In the genomic region with DNA sequence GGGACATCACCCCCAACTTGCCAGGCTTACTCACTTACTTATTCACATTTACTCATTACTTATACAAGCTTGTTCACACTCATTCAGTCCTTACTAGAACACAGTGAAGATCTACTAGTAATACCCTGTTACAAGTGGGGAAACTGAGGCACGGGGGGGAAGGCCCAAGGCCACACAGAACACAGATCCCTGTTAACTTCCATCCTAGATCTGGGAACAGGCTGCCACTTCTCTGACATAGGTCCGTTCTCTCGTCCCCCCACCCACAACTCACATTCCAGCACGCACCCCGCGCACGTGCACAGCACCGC, we compare ENCODE assay signal across 9 cellular contexts. TPM values are rescaled to one million over a fixed set of nuclear protein-coding genes. Genes with fewer than 3 reads are reported as not detected.
A peak's percentile ranks its signal among the peaks of the same experiment; 100 is the strongest.
DNase-seq lines count a peak whose midpoint lies in the region; TF ChIP-seq lines count a peak whose summit lies in the region.
"Had no signal": no experiment of that assay in that cellular context is flagged by ENCODE, and none has a peak within 500 bp of the region (broad histone marks: within the 10 kb centered on the region; RNA-seq: fewer than 3 reads in every experiment).

No MANE protein-coding gene starts in this region.

- peaks cover 45 to 73% (median 71%) of the 10 kb centered on the region in 4 donors for H3K4me1 ChIP-seq in stomach

- H3K27ac Mint-ChIP-seq in activated CD4-positive, alpha-beta T cell treated with anti-CD3 and anti-CD28 coated beads, Interleukin-2, amount 10 ng/mL, durations not matched to agents 7 days and 5 days: no peak overlapping the region
- H3K27ac Mint-ChIP-seq in activated T-helper 1 cell treated with anti-CD3 and anti-CD28 coated beads, Interleukin-12 subunit alpha, Interleukin-12 subunit beta, Interleukin-2, Interleukin-4 antibody, amounts not matched to agents 30 ng/mL and 10 ng/mL and 1 ng/mL, durations not matched to agents 14 hours and 24 hours and 36 hours: peak overlapping the region; percentile 12

- H3K4me1 Mint-ChIP-seq in activated CD4-positive, alpha-beta T cell treated with anti-CD3 and anti-CD28 coated beads, Interleukin-2, amount 10 ng/mL, durations not matched to agents 7 days and 5 days: peaks cover 28% of the 10 kb centered on the region
- H3K4me1 Mint-ChIP-seq in activated T-helper 1 cell treated with anti-CD3 and anti-CD28 coated beads, Interleukin-12 subunit alpha, Interleukin-12 subunit beta, Interleukin-2, Interleukin-4 antibody, amounts not matched to agents 30 ng/mL and 10 ng/mL and 1 ng/mL, durations not matched to agents 14 hours and 24 hours and 36 hours (ENCODE audit: low read depth): peaks cover 13% of the 10 kb centered on the region

- H3K4me3 ChIP-seq in iPS-11a (ENCODE audit: low read depth, low read length) (peak overlapping the region; percentile 21), stomach (peak overlapping the region; percentile 30 to 49 (median 40))

- H3K27me3 ChIP-seq in stomach: peaks cover 0 to 72% (median 24%) of the 10 kb centered on the region in 3 donors

- no peak for TF ChIP-seq POLR2A in stomach (IDR thresholded peaks at IDR 0.05)

- DNase-seq in activated CD4-positive, alpha-beta T cell treated with anti-CD3 and anti-CD28 coated beads, Interleukin-2, amount 10 ng/mL, durations not matched to agents 7 days and 5 days: no peak
- no peak for DNase-seq in activated CD4-positive, alpha-beta T cell treated with anti-CD3 and anti-CD28 coated beads, Interleukin-2, amount 50 U/mL, for 1 hour
- DNase-seq in activated T-helper 1 cell treated with anti-CD3 and anti-CD28 coated beads, Interleukin-12 subunit alpha, Interleukin-12 subunit beta, Interleukin-2, Interleukin-4 antibody, amounts not matched to agents 30 ng/mL and 10 ng/mL and 1 ng/mL, durations not matched to agents 14 hours and 24 hours and 36 hours (ENCODE audit: low spot score): no peak
- DNase-seq in stomach: no peak
- DNase-seq in activated gamma-delta T cell treated with Interleukin-2 at 50 U/mL for 16 hours: no peak
- no peak for DNase-seq in LoVo (ENCODE audit: low spot score)
- no peak for DNase-seq in NCI-H82 treated with DMSO at 0.1 percent for 48 hours (lab: John Stamatoyannopoulos, UW; ENCODE audit: unreplicated experiment)

- peaks cover 0 to 4% (median 0%) of the 10 kb centered on the region in 4 donors for H3K36me3 ChIP-seq in stomach

- 5 to 22% (median 8%) methylated on average over 8 of the region's 8 CpGs for WGBS in stomach, 5 donors

- TF ChIP-seq EP300 in stomach (IDR thresholded peaks at IDR 0.05): no peak

- H3K4me3 Mint-ChIP-seq in activated CD4-positive, alpha-beta T cell treated with anti-CD3 and anti-CD28 coated beads, Interleukin-2, amount 10 ng/mL, durations not matched to agents 7 days and 5 days: peak overlapping the region; percentile 62
- H3K4me3 Mint-ChIP-seq in activated T-helper 1 cell treated with anti-CD3 and anti-CD28 coated beads, Interleukin-12 subunit alpha, Interleukin-12 subunit beta, Interleukin-2, Interleukin-4 antibody, amounts not matched to agents 30 ng/mL and 10 ng/mL and 1 ng/mL, durations not matched to agents 14 hours and 24 hours and 36 hours: peak overlapping the region; percentile 80

- H3K27me3 Mint-ChIP-seq in activated CD4-positive, alpha-beta T cell treated with anti-CD3 and anti-CD28 coated beads, Interleukin-2, amount 10 ng/mL, durations not matched to agents 7 days and 5 days: peaks cover 48% of the 10 kb centered on the region
- H3K27me3 Mint-ChIP-seq in activated T-helper 1 cell treated with anti-CD3 and anti-CD28 coated beads, Interleukin-12 subunit alpha, Interleukin-12 subunit beta, Interleukin-2, Interleukin-4 antibody, amounts not matched to agents 30 ng/mL and 10 ng/mL and 1 ng/mL, durations not matched to agents 14 hours and 24 hours and 36 hours (ENCODE audit: insufficient read depth): peaks cover 39% of the 10 kb centered on the region

- CTCF ChIA-PET in activated CD4-positive, alpha-beta T cell treated with anti-CD3 and anti-CD28 coated beads, Interleukin-2, amount 10 ng/mL, durations not matched to agents 7 days and 5 days (lab: Charles Lee): interaction anchor here (0.6 to 2.8 kb wide), 55 partner anchors 10 to 561 kb away, joined by 3 to 74 read pairs (median 6); a partner anchor contains a TSS

- H3K36me3 Mint-ChIP-seq in activated CD4-positive, alpha-beta T cell treated with anti-CD3 and anti-CD28 coated beads, Interleukin-2, amount 10 ng/mL, durations not matched to agents 7 days and 5 days (ENCODE audit: low read depth): no peaks in the 10 kb centered on the region
- no peaks in the 10 kb centered on the region for H3K36me3 Mint-ChIP-seq in activated T-helper 1 cell treated with anti-CD3 and anti-CD28 coated beads, Interleukin-12 subunit alpha, Interleukin-12 subunit beta, Interleukin-2, Interleukin-4 antibody, amounts not matched to agents 30 ng/mL and 10 ng/mL and 1 ng/mL, durations not matched to agents 14 hours and 24 hours and 36 hours (ENCODE audit: low read depth)

- TF ChIP-seq CTCF in stomach (IDR thresholded peaks at IDR 0.05): no peak

- intact Hi-C loops in activated T-helper 1 cell treated with anti-CD3 and anti-CD28 coated beads, Interleukin-12 subunit alpha, Interleukin-12 subunit beta, Interleukin-2, Interleukin-4 antibody, amounts not matched to agents 30 ng/mL and 10 ng/mL and 1 ng/mL, durations not matched to agents 14 hours and 24 hours and 36 hours (cut with micrococcal nuclease): loop anchor here (10.0 kb wide), 1 partner anchor 161 kb away; no protein-coding TSS in a partner anchor
- intact Hi-C loops in stomach (cut with DNase I; ENCODE audit: low total_unique reads): loop anchor here (10.0 kb wide), 1 partner anchor 91 kb away; no protein-coding TSS in a partner anchor

- peak overlapping the region in 2 of 5 donors; percentile 46 to 88 for H3K27ac ChIP-seq in stomach

- POLR2A ChIA-PET in activated CD4-positive, alpha-beta T cell treated with anti-CD3 and anti-CD28 coated beads, Interleukin-2, amount 10 ng/mL, durations not matched to agents 7 days and 5 days (lab: Charles Lee): interaction anchor here (0.6 to 1.2 kb wide), 3 partner anchors 25 to 219 kb away, joined by 3 to 6 read pairs (median 3); no protein-coding TSS in a partner anchor

- no peaks in the 10 kb centered on the region for H3K9me3 ChIP-seq in stomach

- no peaks in the 10 kb centered on the region for H3K9me3 Mint-ChIP-seq in activated CD4-positive, alpha-beta T cell treated with anti-CD3 and anti-CD28 coated beads, Interleukin-2, amount 10 ng/mL, durations not matched to agents 7 days and 5 days
- H3K9me3 Mint-ChIP-seq in activated T-helper 1 cell treated with anti-CD3 and anti-CD28 coated beads, Interleukin-12 subunit alpha, Interleukin-12 subunit beta, Interleukin-2, Interleukin-4 antibody, amounts not matched to agents 30 ng/mL and 10 ng/mL and 1 ng/mL, durations not matched to agents 14 hours and 24 hours and 36 hours: no peaks in the 10 kb centered on the region

RNA-seq across cellular contexts. Expression of a gene that starts 1.5 kb away (rescaled TPM):
- total RNA-seq in activated CD4-positive, alpha-beta T cell treated with anti-CD3 and anti-CD28 coated beads, Interleukin-2, amount 10 ng/mL, durations not matched to agents 7 days and 5 days: under 1 TPM in 1 of 2 experiments, not detected in 1; 0.37 TPM
- 0.23 and 0.44 TPM in 2 replicates for total RNA-seq in activated T-helper 1 cell treated with anti-CD3 and anti-CD28 coated beads, Interleukin-12 subunit alpha, Interleukin-12 subunit beta, Interleukin-2, Interleukin-4 antibody, amounts not matched to agents 30 ng/mL and 10 ng/mL and 1 ng/mL, durations not matched to agents 14 hours and 24 hours and 36 hours
- 1 to 10 TPM in 2 of 5 donors, under 1 TPM in 1, not detected in 2; 0.92 to 7.1 (median 1.8) TPM for total RNA-seq in stomach
- 1 to 10 TPM; 3.5 to 6.1 (median 4.0) TPM for polyA plus RNA-seq in stomach
- total RNA-seq: subcutaneous adipose tissue had no signal

RNA-seq across cellular contexts. Expression of a gene that starts 12.4 kb away (rescaled TPM):
- total RNA-seq in activated CD4-positive, alpha-beta T cell treated with anti-CD3 and anti-CD28 coated beads, Interleukin-2, amount 10 ng/mL, durations not matched to agents 7 days and 5 days: 10 to 100 TPM; 49.9 to 60.8 TPM
- total RNA-seq in activated T-helper 1 cell treated with anti-CD3 and anti-CD28 coated beads, Interleukin-12 subunit alpha, Interleukin-12 subunit beta, Interleukin-2, Interleukin-4 antibody, amounts not matched to agents 30 ng/mL and 10 ng/mL and 1 ng/mL, durations not matched to agents 14 hours and 24 hours and 36 hours: 85.9 and 87.1 TPM in 2 replicates
- total RNA-seq in stomach: 10 to 100 TPM; 25.2 to 67.5 (median 54.0) TPM
- 10 to 100 TPM; 28.9 to 42.6 (median 37.2) TPM for polyA plus RNA-seq in stomach

RNA-seq across cellular contexts. Expression of a gene that starts 18.9 kb away (rescaled TPM):
- 1 to 10 TPM; 5.4 to 6.4 TPM for total RNA-seq in activated CD4-positive, alpha-beta T cell treated with anti-CD3 and anti-CD28 coated beads, Interleukin-2, amount 10 ng/mL, durations not matched to agents 7 days and 5 days
- total RNA-seq in activated T-helper 1 cell treated with anti-CD3 and anti-CD28 coated beads, Interleukin-12 subunit alpha, Interleukin-12 subunit beta, Interleukin-2, Interleukin-4 antibody, amounts not matched to agents 30 ng/mL and 10 ng/mL and 1 ng/mL, durations not matched to agents 14 hours and 24 hours and 36 hours: 7.4 and 9.2 TPM in 2 replicates
- total RNA-seq in stomach: 10 to 100 TPM in 1 of 5 donors, 1 to 10 TPM in 2, under 1 TPM in 1, not detected in 1; 0.73 to 12.1 (median 5.4) TPM
- polyA plus RNA-seq in stomach: 1 to 10 TPM; 4.7 to 7.8 (median 6.4) TPM

RNA-seq across cellular contexts. Expression of a gene that starts 36.1 kb away (rescaled TPM):
- total RNA-seq in activated CD4-positive, alpha-beta T cell treated with anti-CD3 and anti-CD28 coated beads, Interleukin-2, amount 10 ng/mL, durations not matched to agents 7 days and 5 days: not detected
- total RNA-seq in activated T-helper 1 cell treated with anti-CD3 and anti-CD28 coated beads, Interleukin-12 subunit alpha, Interleukin-12 subunit beta, Interleukin-2, Interleukin-4 antibody, amounts not matched to agents 30 ng/mL and 10 ng/mL and 1 ng/mL, durations not matched to agents 14 hours and 24 hours and 36 hours: not detected in 2 replicates
- total RNA-seq in stomach: 100 to 1,000 TPM in 1 of 5 donors, under 1 TPM in 1, not detected in 3; 0.18 to 105 TPM
- polyA plus RNA-seq in stomach: 10 to 100 TPM in 1 of 3 donors, not detected in 2; 15.3 TPM

RNA-seq across cellular contexts. Expression of a gene that starts 47.9 kb away (rescaled TPM):
- total RNA-seq in activated CD4-positive, alpha-beta T cell treated with anti-CD3 and anti-CD28 coated beads, Interleukin-2, amount 10 ng/mL, durations not matched to agents 7 days and 5 days: not detected
- not detected in 2 replicates for total RNA-seq in activated T-helper 1 cell treated with anti-CD3 and anti-CD28 coated beads, Interleukin-12 subunit alpha, Interleukin-12 subunit beta, Interleukin-2, Interleukin-4 antibody, amounts not matched to agents 30 ng/mL and 10 ng/mL and 1 ng/mL, durations not matched to agents 14 hours and 24 hours and 36 hours
- 100 to 1,000 TPM in 1 of 5 donors, 1 to 10 TPM in 4; 1.1 to 119 (median 8.5) TPM for total RNA-seq in stomach
- 10 to 100 TPM in 1 of 3 donors, 1 to 10 TPM in 2; 2.0 to 36.5 (median 5.0) TPM for polyA plus RNA-seq in stomach
- total RNA-seq: subcutaneous adipose tissue had no signal
